In the genomic region with DNA sequence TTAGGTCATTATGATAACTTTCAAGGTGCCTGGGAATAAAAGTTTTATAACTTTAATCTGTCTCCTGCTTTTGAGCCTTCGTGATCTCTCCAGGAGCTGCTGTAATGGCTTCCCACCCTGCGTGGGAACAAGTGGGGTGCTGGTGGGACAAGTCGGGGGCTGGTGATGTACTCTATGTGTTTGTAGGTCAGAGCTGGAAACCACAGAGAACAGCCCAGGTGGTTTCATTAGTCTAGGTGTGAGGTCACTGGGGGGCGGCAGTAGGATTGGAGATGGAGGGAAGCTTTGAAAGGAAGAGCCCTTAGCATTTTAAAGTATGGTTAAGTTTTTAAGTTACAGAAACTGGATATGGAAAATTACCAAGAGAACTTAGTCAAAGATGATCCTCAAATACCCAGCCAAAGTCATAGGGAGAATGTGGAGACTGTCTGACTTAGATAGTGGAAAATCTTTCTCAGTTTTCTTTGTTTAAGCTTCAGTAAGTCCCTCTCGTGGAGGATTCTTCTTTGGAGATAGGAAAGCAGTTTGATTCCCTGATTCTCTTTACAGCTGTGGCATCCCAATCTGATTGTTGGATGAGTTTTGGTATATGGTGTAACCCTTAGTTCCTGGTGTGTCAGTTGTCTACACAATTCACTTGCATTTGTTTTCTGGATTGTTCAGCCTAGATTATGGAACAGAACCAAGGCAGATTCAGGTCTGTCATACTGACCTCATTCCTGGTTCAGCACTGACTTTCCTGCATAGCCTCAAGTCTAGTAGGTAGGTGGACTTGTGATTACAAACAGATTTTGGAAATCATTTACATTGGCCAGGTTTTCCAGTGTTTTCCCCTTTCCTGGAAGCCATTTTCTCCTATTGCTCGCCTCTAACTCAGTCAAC, we compare ENCODE assay signal across 9 cellular contexts.
DNase-seq lines count a peak whose midpoint lies in the region; ATAC-seq, FAIRE-seq and TF ChIP-seq lines count a peak whose summit lies in the region.
"Had no signal": no experiment of that assay in that cellular context is flagged by ENCODE, and none has a peak within 500 bp of the region (broad histone marks: within the 10 kb centered on the region; RNA-seq: fewer than 3 reads in every experiment).

No MANE protein-coding gene starts in this region.

- peaks cover 0 to 13% of the 10 kb centered on the region in 2 donors for H3K4me1 ChIP-seq in small intestine (ENCODE audit: control insufficient read depth in 2 of 2, insufficient read depth in 1 of 2, low read depth in 1 of 2, low read length in 1 of 2)

- peak overlapping the region; percentile 96 for H3K27ac Mint-ChIP-seq in endothelial cell (ENCODE audit: unreplicated experiment)
- peak overlapping the region; percentile 16 for H3K27ac Mint-ChIP-seq in stimulated activated naive B cell treated with anti-CD40 and anti-IgM and Interleukin-4, amounts not matched to agents 10 μg/mL and 1 μg/mL and 100 μg/mL, for 72 hours

- no peaks in the 10 kb centered on the region for H3K9me3 Mint-ChIP-seq in endothelial cell (ENCODE audit: unreplicated experiment)
- no peaks in the 10 kb centered on the region for H3K9me3 Mint-ChIP-seq in stimulated activated naive B cell treated with anti-CD40 and anti-IgM and Interleukin-4, amounts not matched to agents 10 μg/mL and 1 μg/mL and 100 μg/mL, for 72 hours

- FAIRE-seq in urothelium cell line (lab: Jason Lieb, UNC) (no peak), small intestine (lab: Jason Lieb, UNC) (no peak)

- peaks cover 3% of the 10 kb centered on the region for H3K27me3 Mint-ChIP-seq in endothelial cell (ENCODE audit: unreplicated experiment)
- peaks cover 8 to 22% of the 10 kb centered on the region in 2 donors for H3K27me3 Mint-ChIP-seq in stimulated activated naive B cell treated with anti-CD40 and anti-IgM and Interleukin-4, amounts not matched to agents 10 μg/mL and 1 μg/mL and 100 μg/mL, for 72 hours

- H3K27ac ChIP-seq in small intestine (ENCODE audit: low read depth in 1 of 2, low read length in 1 of 2): peak overlapping the region in 1 of 2 donors; percentile 73

- H3K4me3 ChIP-seq in small intestine (ENCODE audit: low read depth in 1 of 2, low read length in 2 of 2): no peak overlapping the region

- no peaks in the 10 kb centered on the region for H3K9me3 ChIP-seq in small intestine (ENCODE audit: control insufficient read depth, low read depth)

- peaks cover 0 to under 1% of the 10 kb centered on the region in 2 donors for H3K36me3 ChIP-seq in small intestine (ENCODE audit: control insufficient read depth in 2 of 2, insufficient read depth in 2 of 2, low read length in 2 of 2)

- ATAC-seq in GM19395 (IDR thresholded peaks at IDR 0.05; ENCODE audit: unreplicated experiment): peak; percentile 80
- peak; percentile 58 for ATAC-seq in HG03095 (IDR thresholded peaks at IDR 0.05; ENCODE audit: unreplicated experiment)
- ATAC-seq in stimulated activated naive B cell treated with anti-CD40 and anti-IgM and Interleukin-4, amounts not matched to agents 10 μg/mL and 1 μg/mL and 100 μg/mL, for 72 hours (replicated peaks): peak in 1 of 2 donors; percentile 34
- no peak for ATAC-seq in HG03025 (IDR thresholded peaks at IDR 0.05; ENCODE audit: low FRiP score, unreplicated experiment)
- no peak for ATAC-seq in HG03159 (IDR thresholded peaks at IDR 0.05; ENCODE audit: unreplicated experiment)

- H3K4me3 Mint-ChIP-seq in endothelial cell (ENCODE audit: unreplicated experiment): no peak overlapping the region
- no peak overlapping the region for H3K4me3 Mint-ChIP-seq in stimulated activated naive B cell treated with anti-CD40 and anti-IgM and Interleukin-4, amounts not matched to agents 10 μg/mL and 1 μg/mL and 100 μg/mL, for 72 hours

- no peak for DNase-seq in endothelial cell (ENCODE audit: low spot score)
- no peak for DNase-seq in stimulated activated naive B cell treated with anti-CD40 and anti-IgM and Interleukin-4, amounts not matched to agents 10 μg/mL and 1 μg/mL and 100 μg/mL, for 72 hours
- DNase-seq in urothelium cell line (ENCODE audit: low spot score): no peak
- no peak for DNase-seq in small intestine
- DNase-seq: NCI-H226 had no signal

- H3K4me1 Mint-ChIP-seq in endothelial cell (ENCODE audit: unreplicated experiment): peaks cover 90% of the 10 kb centered on the region
- H3K4me1 Mint-ChIP-seq in stimulated activated naive B cell treated with anti-CD40 and anti-IgM and Interleukin-4, amounts not matched to agents 10 μg/mL and 1 μg/mL and 100 μg/mL, for 72 hours: peaks cover 16 to 28% of the 10 kb centered on the region in 2 donors

- H3K36me3 Mint-ChIP-seq in endothelial cell (ENCODE audit: low read depth, unreplicated experiment): peaks cover 14% of the 10 kb centered on the region
- H3K36me3 Mint-ChIP-seq in stimulated activated naive B cell treated with anti-CD40 and anti-IgM and Interleukin-4, amounts not matched to agents 10 μg/mL and 1 μg/mL and 100 μg/mL, for 72 hours: peaks cover 3 to 12% of the 10 kb centered on the region in 2 donors

- TF ChIP-seq CTCF in endothelial cell (IDR thresholded peaks at IDR 0.05; ENCODE audit: unreplicated experiment): no peak

- WGBS in small intestine, 3 donors: 80 to 87% (median 83%) methylated on average over 6 of the region's 6 CpGs

- no peaks in the 10 kb centered on the region for H3K27me3 ChIP-seq in small intestine (ENCODE audit: control insufficient read depth in 2 of 2, insufficient read depth in 2 of 2, low read length in 2 of 2)

Comparison
In these comparisons a context has a peak if more than half of its experiments do, and no peak if none do; other contexts are left out.
1. ATAC-seq: peak in GM19395 (single experiment) and HG03095 (single experiment); none in HG03025 (single experiment) and HG03159 (single experiment).